In the genomic region with DNA sequence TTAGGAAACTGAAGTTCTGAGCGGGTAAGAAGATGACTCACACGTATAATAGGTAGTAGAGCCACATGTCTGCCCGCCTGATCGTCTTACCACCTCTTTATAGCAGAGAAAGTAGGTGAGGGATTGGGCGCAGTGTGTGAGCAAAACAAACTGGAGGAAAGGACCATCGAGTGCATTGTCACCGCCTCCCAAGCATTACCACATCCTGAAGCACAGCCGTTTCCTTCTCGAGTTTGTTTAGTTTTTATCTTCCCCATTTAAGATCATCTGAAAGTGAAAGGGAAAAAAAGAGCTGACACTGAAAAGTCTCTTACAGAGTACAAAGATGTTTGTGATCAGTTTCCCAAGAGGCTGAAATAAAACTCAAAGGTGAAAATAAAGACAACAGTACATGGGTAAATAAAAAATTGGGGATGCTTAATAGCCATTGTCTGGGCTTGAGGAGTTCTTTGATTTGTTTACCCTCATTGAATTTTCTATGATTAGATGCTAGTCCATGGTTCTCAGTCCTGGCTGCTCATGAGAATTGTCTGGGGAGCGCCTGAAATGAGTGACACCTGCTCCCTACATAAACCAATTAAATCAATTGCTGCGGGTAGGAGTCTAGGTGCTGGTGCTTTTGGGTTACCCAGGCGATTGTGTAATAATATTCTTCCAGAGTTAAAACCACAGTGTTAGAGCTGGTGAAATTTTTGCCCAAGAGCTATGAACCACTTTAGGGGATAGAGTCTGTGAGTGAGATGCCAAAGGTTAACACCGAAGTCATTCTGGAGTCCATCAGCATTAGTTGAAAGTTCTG, we compare ENCODE assay signal across 8 cellular contexts. TPM values are rescaled to one million over a fixed set of nuclear protein-coding genes. Genes with fewer than 3 reads are reported as not detected.
DNase-seq lines count a peak whose midpoint lies in the region; ATAC-seq and TF ChIP-seq lines count a peak whose summit lies in the region.

No MANE protein-coding gene starts in this region.

- no peak overlapping the region for H3K27ac Mint-ChIP-seq in HFFc6

- DNase-seq in NCI-H1105 (lab: John Stamatoyannopoulos, UW) (peak; percentile 57), HFFc6 (no peak), NCI-H1048 (lab: John Stamatoyannopoulos, UW) (no peak)
- DNase-seq in activated CD4-positive, alpha-beta T cell treated with anti-CD3 and anti-CD28 coated beads for 1 hour = peak; percentile 59
- DNase-seq in effector CD8-positive, alpha-beta T cell (lab: John Stamatoyannopoulos, UW) = peak; percentile 53
- peak; percentile 54 for DNase-seq in stimulated activated CD4-positive, alpha-beta T cell treated with anti-CD3 and anti-CD28 coated beads, Interleukin-4, amount 100 ng/mL, for 1 hour

- no peak for TF ChIP-seq CTCF in HFFc6 (IDR thresholded peaks at IDR 0.05)

- no peaks in the 10 kb centered on the region for H3K9me3 Mint-ChIP-seq in HFFc6

- no peak overlapping the region for H3K4me3 Mint-ChIP-seq in HFFc6

- H3K4me1 Mint-ChIP-seq in HFFc6 (ENCODE audit: low read depth) = no peaks in the 10 kb centered on the region

- ATAC-seq in GM18502 (IDR thresholded peaks at IDR 0.05; ENCODE audit: poor library complexity, unreplicated experiment) = peak; percentile 92
- ATAC-seq in HG02642 (IDR thresholded peaks at IDR 0.05; ENCODE audit: poor library complexity, unreplicated experiment) = peak; percentile 95

- no peaks in the 10 kb centered on the region for H3K36me3 Mint-ChIP-seq in HFFc6 (ENCODE audit: low read depth)

- H3K27me3 Mint-ChIP-seq in HFFc6 (ENCODE audit: insufficient read depth) = peaks cover 4% of the 10 kb centered on the region; the same call in 1 of the 2 replicates

RNA-seq across cellular contexts. Expression of a gene that starts 15.0 kb away (rescaled TPM):
- total RNA-seq in HFFc6 (2021; fragmentation: NEBNext Ultra II Directional; extraction: Animal tissue kit (Norgen Biotek cat#: 25700)) = 1 to 10 TPM in 1 of 6 experiments, under 1 TPM in 4, not detected in 1; 0.09 to 1.2 (median 0.12) TPM

Comparison
In these comparisons a context has a peak if more than half of its experiments do, and no peak if none do; other contexts are left out.
1. DNase-seq: peak in NCI-H1105 (single experiment), activated CD4-positive, alpha-beta T cell treated with anti-CD3 and anti-CD28 coated beads for 1 hour (single experiment), effector CD8-positive, alpha-beta T cell (single experiment) and stimulated activated CD4-positive, alpha-beta T cell treated with anti-CD3 and anti-CD28 coated beads, Interleukin-4, amount 100 ng/mL, for 1 hour (single experiment); none in HFFc6 (single experiment) and NCI-H1048 (single experiment).